ENCODE assay signal across 28 cellular contexts in the genomic region with DNA sequence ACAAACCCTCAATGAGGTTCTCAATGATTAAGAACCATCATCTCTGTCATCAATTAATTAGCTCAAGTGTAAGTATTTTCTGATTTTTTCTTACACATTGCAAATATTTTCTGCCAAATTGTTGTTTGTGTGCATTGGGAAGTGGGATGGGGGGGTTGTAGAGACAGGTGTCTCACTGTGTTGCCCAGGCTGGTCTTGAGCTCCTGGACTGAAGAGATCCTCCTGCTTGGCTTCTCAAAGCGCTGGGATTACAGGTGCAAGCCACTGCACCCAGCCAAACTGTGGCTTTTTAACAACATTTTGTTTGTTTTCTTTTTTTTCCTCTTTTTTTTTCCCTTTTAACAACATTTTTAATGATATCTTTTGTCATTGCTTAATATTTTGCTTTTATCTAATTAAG.
"Had no signal": no experiment of that assay in that cellular context is flagged by ENCODE, and none has a peak within 500 bp of the region (broad histone marks: within the 10 kb centered on the region; RNA-seq: fewer than 3 reads in every experiment).

No MANE protein-coding gene starts in this region.

- H3K9me3 ChIP-seq: pancreas, prostate gland had no signal

- DNase-seq: hypothalamus; immature natural killer cell; kidney; left colon; left lung; lower lobe of right lung; mammary epithelial cell; mesenchymal stem cell; naive B cell; natural killer cell; nephron progenitor cell; nucleus accumbens; pancreas; posterior cingulate gyrus; retina; right cardiac atrium; sigmoid colon; small intestine; spleen; stimulated activated CD4-positive, alpha-beta T cell treated with anti-CD3 and anti-CD28 coated beads, Interleukin-4, amount 100 ng/mL, for 24 hours; stimulated activated naive CD4-positive, alpha-beta T cell; tibial artery; uterus had no signal

- H3K27ac ChIP-seq: left lung, lower lobe of right lung, pancreas, prostate gland, sigmoid colon, spleen, suprapubic skin, thoracic aorta, tibial artery, uterus had no signal

- H3K4me1 ChIP-seq: left lung, lower lobe of right lung, pancreas, prostate gland, sigmoid colon, suprapubic skin, tibial artery, uterus had no signal

- ATAC-seq: left colon; left lung; lower lobe of right lung; natural killer cell; pancreas; right cardiac atrium; stimulated activated effector memory CD8-positive, alpha-beta T cell treated with anti-CD3 and anti-CD28 coated beads, Interleukin-12 subunit alpha, Interleukin-12 subunit beta, amount 100 ng/mL, for 72 hours had no signal

- H3K4me3 ChIP-seq: left lung, lower lobe of right lung, pancreas, prostate gland, sigmoid colon, spleen, suprapubic skin, thoracic aorta, tibial artery, uterus had no signal

- H3K27me3 ChIP-seq: left lung, pancreas, sigmoid colon, spleen, suprapubic skin, tibial artery, uterus had no signal

- FAIRE-seq: islet of Langerhans, kidney, pancreas, small intestine had no signal

- H3K36me3 ChIP-seq: left lung, lower lobe of right lung, pancreas, prostate gland, sigmoid colon, spleen, suprapubic skin, thoracic aorta, tibial artery, uterus had no signal
